12 cellular contexts compared by ENCODE assay signal in genomic region chr14:104223101-104223809, GRCh38.
DNase-seq lines count a peak whose midpoint lies in the region; ATAC-seq and TF ChIP-seq lines count a peak whose summit lies in the region.
"Had no signal": no experiment of that assay in that cellular context is flagged by ENCODE, and none has a peak within 500 bp of the region (broad histone marks: within the 10 kb centered on the region; RNA-seq: fewer than 3 reads in every experiment).

No MANE protein-coding gene starts in this region.

- H3K79me2 ChIP-seq in hepatocyte = no peaks in the 10 kb centered on the region

- no peak for ATAC-seq in HG02973 (IDR thresholded peaks at IDR 0.05; ENCODE audit: unreplicated experiment)
- ATAC-seq in sciatic nerve = no peak

- no peak overlapping the region for H2AFZ ChIP-seq in hepatocyte

- H3K4me1 ChIP-seq in hepatocyte (ENCODE audit: insufficient read depth) (peaks cover 25% of the 10 kb centered on the region), spleen (peaks cover 0 to 50% (median 12%) of the 10 kb centered on the region in 6 donors)

- intact Hi-C loops in spleen (cut with DNase I; ENCODE audit: low total_unique reads) = no loop called here
- intact Hi-C loops in sciatic nerve (cut with DNase I) = no loop called here

- H3K27ac ChIP-seq in hepatocyte (peak overlapping the region; percentile 91), spleen (peak overlapping the region in 2 of 8 donors; percentile 52 to 57)
- H3K27ac ChIP-seq: sigmoid colon had no signal

- 58% methylated on average over 23 of the region's 29 CpGs for WGBS in hepatocyte (ENCODE audit: low lambda C conversion rate, missing lambda C conversion rate)
- 28 to 41% (median 33%) methylated on average over 15 to 29 of the region's 29 CpGs for WGBS in spleen, 5 donors

- H3K27me3 ChIP-seq in hepatocyte (no peaks in the 10 kb centered on the region), spleen (replicated peaks in 1 of 7) (peaks cover 0 to 58% (median 19%) of the 10 kb centered on the region in 7 donors)

- H4K20me1 ChIP-seq in hepatocyte (ENCODE audit: insufficient read depth, poor library complexity, severe bottlenecking) = no peaks in the 10 kb centered on the region

- no peaks in the 10 kb centered on the region for H3K9me2 ChIP-seq in hepatocyte (replicated peaks; ENCODE audit: insufficient read depth)

- TF ChIP-seq POLR2A in spleen (IDR thresholded peaks at IDR 0.05) = no peak

- H3K4me2 ChIP-seq in hepatocyte = peak overlapping the region; percentile 70

- DNase-seq in NCI-H2196 (lab: John Stamatoyannopoulos, UW; ENCODE audit: unreplicated experiment) (peak; percentile 32), NCI-H2196 treated with DMSO at 0.1 percent for 48 hours (lab: John Stamatoyannopoulos, UW; ENCODE audit: unreplicated experiment) (no peak), SHP77 treated with DMSO at 0.1 percent for 48 hours (lab: John Stamatoyannopoulos, UW) (peak; percentile 95), hepatocyte (ENCODE audit: low spot score) (peak; percentile 67), spleen (peak; percentile 67), SKM-1 treated with dmso at 0.1 percent for 144 hours (lab: John Stamatoyannopoulos, UW; ENCODE audit: unreplicated experiment) (no peak), sciatic nerve (ENCODE audit: low spot score) (no peak)
- DNase-seq: anterior cingulate cortex, islet precursor cell, SW 1271 had no signal

- TF ChIP-seq CTCF in hepatocyte (IDR thresholded peaks at IDR 0.05; ENCODE audit: poor library complexity) = no peak
- no peak for TF ChIP-seq CTCF in spleen (IDR thresholded peaks at IDR 0.05 in 8 of 11, conservative IDR thresholded peaks at IDR 0.05 in 3 of 11)

- H3K4me3 ChIP-seq in hepatocyte (no peak overlapping the region), spleen (peak overlapping the region in 5 of 8 donors; percentile 6 to 45 (median 13))

- H3K36me3 ChIP-seq in hepatocyte (replicated peaks; ENCODE audit: insufficient read depth, low read depth) = no peaks in the 10 kb centered on the region
- no peaks in the 10 kb centered on the region for H3K36me3 ChIP-seq in spleen
- H3K36me3 ChIP-seq: sigmoid colon had no signal

- H3K9me3 ChIP-seq in hepatocyte (ENCODE audit: low read depth) (no peaks in the 10 kb centered on the region), spleen (peaks cover 0 to 13% (median 10%) of the 10 kb centered on the region in 8 donors)

Comparison
In these comparisons a context has a peak if more than half of its experiments do, and no peak if none do; other contexts are left out.
1. DNase-seq: peak in NCI-H2196 (single experiment), SHP77 treated with DMSO at 0.1 percent for 48 hours (single experiment), hepatocyte (single experiment) and spleen (single experiment); none in NCI-H2196 treated with DMSO at 0.1 percent for 48 hours (single experiment), SKM-1 treated with dmso at 0.1 percent for 144 hours (single experiment) and sciatic nerve (single experiment).